ENCODE assay signal across 16 cellular contexts in genomic region chr4:99979872-99980271, GRCh38. TPM values are rescaled to one million over a fixed set of nuclear protein-coding genes. Genes with fewer than 3 reads are reported as not detected.
DNase-seq lines count a peak whose midpoint lies in the region; ATAC-seq and TF ChIP-seq lines count a peak whose summit lies in the region.
"Had no signal": no experiment of that assay in that cellular context is flagged by ENCODE, and none has a peak within 500 bp of the region (broad histone marks: within the 10 kb centered on the region; RNA-seq: fewer than 3 reads in every experiment).

No MANE protein-coding gene starts in this region.

- H3K4me2 ChIP-seq in GM23248 (ENCODE audit: unreplicated experiment) (no peak overlapping the region), SK-N-SH (no peak overlapping the region), skeletal muscle satellite cell (ENCODE audit: low read length) (peak overlapping the region; percentile 45)

- H3K27me3 ChIP-seq in GM23248 (replicated peaks; ENCODE audit: insufficient read depth) (no peaks in the 10 kb centered on the region), SK-N-SH (ENCODE audit: insufficient read depth) (no peaks in the 10 kb centered on the region), skeletal muscle satellite cell (ENCODE audit: control insufficient read depth, insufficient read depth, low read length) (no peaks in the 10 kb centered on the region)

- intact Hi-C loops in mucosa of descending colon (cut with DNase I, micrococcal nuclease): no loop called here

- H3K9me3 ChIP-seq in GM23248 (ENCODE audit: low read depth) (no peaks in the 10 kb centered on the region), SK-N-SH (peaks cover 4% of the 10 kb centered on the region; the same call in 1 of the 2 replicates), skeletal muscle satellite cell (replicated peaks; ENCODE audit: low read length) (no peaks in the 10 kb centered on the region), mucosa of descending colon (no peaks in the 10 kb centered on the region)
- H3K9me3 ChIP-seq: HAP-1 had no signal

- H3K9ac ChIP-seq in GM23248: no peak overlapping the region
- no peak overlapping the region for H3K9ac ChIP-seq in SK-N-SH
- no peak overlapping the region for H3K9ac ChIP-seq in skeletal muscle satellite cell (ENCODE audit: low read depth, low read length)

- in situ Hi-C loops in GM23248 (cut with MboI): no loop called here

- H3K36me3 ChIP-seq in GM23248 (ENCODE audit: low read depth) (no peaks in the 10 kb centered on the region), SK-N-SH (replicated peaks in 1 of 2; ENCODE audit: control insufficient read depth in 1 of 2, insufficient read depth in 2 of 2, low read length in 1 of 2) (no peaks in the 10 kb centered on the region), skeletal muscle satellite cell (ENCODE audit: insufficient read depth, low read length) (no peaks in the 10 kb centered on the region), mucosa of descending colon (ENCODE audit: low read depth) (no peaks in the 10 kb centered on the region)
- H3K36me3 ChIP-seq: HAP-1 had no signal

- H3K9me2 ChIP-seq in GM23248 (ENCODE audit: insufficient read depth): no peaks in the 10 kb centered on the region
- no peaks in the 10 kb centered on the region for H3K9me2 ChIP-seq in SK-N-SH

- H3K4me1 ChIP-seq in GM23248 (ENCODE audit: insufficient read depth) (peaks cover 10% of the 10 kb centered on the region), SK-N-SH (ENCODE audit: control insufficient read depth in 1 of 2, insufficient read depth in 2 of 2, low read depth in 1 of 2, low read length in 1 of 2) (peaks cover 0 to 4% of the 10 kb centered on the region in 2 experiments; a peak in 1 of 4 replicates), skeletal muscle satellite cell (ENCODE audit: control insufficient read depth, insufficient read depth, low read length) (peaks cover 10% of the 10 kb centered on the region), mucosa of descending colon (ENCODE audit: low read depth) (no peaks in the 10 kb centered on the region)
- H3K4me1 ChIP-seq: HAP-1 had no signal

- H4K20me1 ChIP-seq in GM23248 (ENCODE audit: insufficient read depth): no peaks in the 10 kb centered on the region
- no peaks in the 10 kb centered on the region for H4K20me1 ChIP-seq in SK-N-SH (ENCODE audit: insufficient read depth)

- no peak for TF ChIP-seq EP300 in SK-N-SH (IDR thresholded peaks at IDR 0.05; ENCODE audit: borderline replicate concordance in 1 of 2, low read depth in 1 of 2, low read length in 1 of 2)

- CTCF ChIA-PET in SK-N-SH (lab: Yijun Ruan, JAX): no interaction called here

- no peak overlapping the region for H3K27ac ChIP-seq in GM23248
- H3K27ac ChIP-seq in SK-N-SH (ENCODE audit: low read depth in 2 of 2, low read length in 1 of 2): peak overlapping the region in 1 of 2 experiments; percentile 53; a peak in 2 of 4 replicates

- H3F3A ChIP-seq in GM23248 (ENCODE audit: insufficient read depth) (peaks cover 19% of the 10 kb centered on the region), SK-N-SH (replicated peaks; ENCODE audit: insufficient read depth) (peaks cover 21% of the 10 kb centered on the region)

- POLR2A ChIA-PET in SK-N-SH (lab: Yijun Ruan, JAX): no interaction called here

- no peak overlapping the region for H2AFZ ChIP-seq in GM23248
- H2AFZ ChIP-seq in SK-N-SH (ENCODE audit: low read depth): no peak overlapping the region

- no peaks in the 10 kb centered on the region for H3K79me2 ChIP-seq in GM23248 (ENCODE audit: insufficient read depth)
- H3K79me2 ChIP-seq in SK-N-SH (ENCODE audit: insufficient read depth): no peaks in the 10 kb centered on the region

- peak; percentile 26 for DNase-seq in GM23248
- DNase-seq in SK-N-SH: no peak
- DNase-seq in fibroblast of mammary gland (ENCODE audit: low read depth): peak; percentile 15
- no peak for DNase-seq in NCI-H146 treated with DMSO at 0.1 percent for 48 hours (lab: John Stamatoyannopoulos, UW; ENCODE audit: unreplicated experiment)
- no peak for DNase-seq in SW480 (ENCODE audit: low spot score)
- DNase-seq in mucosa of descending colon: no peak
- DNase-seq: C1 segment of cervical spinal cord, DMS153, KG1, NCI-H1092, NCI-H1694 treated with DMSO at 0.1 percent for 48 hours, NCI-H446 treated with DMSO at 0.1 percent for 48 hours, NCI-H748 treated with DMSO at 0.1 percent for 48 hours, SHP77 had no signal

- no peak for TF ChIP-seq RAD21 in SK-N-SH (IDR thresholded peaks at IDR 0.05; ENCODE audit: low read length)

- TF ChIP-seq CTCF in SK-N-SH (IDR thresholded peaks at IDR 0.05) (no peak), fibroblast of mammary gland (conservative IDR thresholded peaks at IDR 0.05; ENCODE audit: control insufficient read depth, insufficient read depth, low read depth, low read length) (no peak), mucosa of descending colon (IDR thresholded peaks at IDR 0.05) (no peak)

- H3K4me3 ChIP-seq in GM23248 (no peak overlapping the region), SK-N-SH (ENCODE audit: low read depth in 2 of 2, low read length in 1 of 2) (no peak overlapping the region), fibroblast of mammary gland (ENCODE audit: control insufficient read depth, low read depth, low read length) (no peak overlapping the region), skeletal muscle satellite cell (ENCODE audit: low read length) (no peak overlapping the region), mucosa of descending colon (no peak overlapping the region)
- H3K4me3 ChIP-seq: HAP-1 had no signal

- ATAC-seq in mucosa of descending colon: no peak

TF ChIP-seq in SK-N-SH, 30 proteins besides CTCF, POLR2A, EP300 and RAD21 (continues in another document):
- TF ChIP-seq SMC3 (IDR thresholded peaks at IDR 0.05; ENCODE audit: low read depth, low read length): no peak
- peak; percentile 38 for TF ChIP-seq FOSL2 (IDR thresholded peaks at IDR 0.05; ENCODE audit: borderline replicate concordance, low read depth)
- no peak for TF ChIP-seq TCF12 (IDR thresholded peaks at IDR 0.05)
- no peak for TF ChIP-seq USF1 (IDR thresholded peaks at IDR 0.05; ENCODE audit: borderline replicate concordance, low read depth)
- no peak for TF ChIP-seq SIN3A (IDR thresholded peaks at IDR 0.05; ENCODE audit: borderline replicate concordance, low read depth, low read length)
- no peak for TF ChIP-seq TAF1 (IDR thresholded peaks at IDR 0.05; ENCODE audit: borderline replicate concordance, low read depth, low read length)
- no peak for TF ChIP-seq GATA2 (CRISPR knock-in tag; IDR thresholded peaks at IDR 0.05)
- no peak for TF ChIP-seq NRF1 (IDR thresholded peaks at IDR 0.05; ENCODE audit: low read depth, low read length)
- no peak for TF ChIP-seq MAX (IDR thresholded peaks at IDR 0.05; ENCODE audit: low read depth)
- no peak for TF ChIP-seq GABPA (IDR thresholded peaks at IDR 0.05; ENCODE audit: low read depth)
- TF ChIP-seq PBX3 (IDR thresholded peaks at IDR 0.05): no peak
- TF ChIP-seq ZBTB33 (IDR thresholded peaks at IDR 0.05; ENCODE audit: borderline replicate concordance, low read depth): no peak

RNA-seq across cellular contexts. Expression of gene H2AZ1, which starts 29.8 kb away (rescaled TPM):
- total RNA-seq in GM23248 (2014; rRNA removed; shearing (Covaris generic)): 189 and 327 TPM in 2 replicates
- polyA plus RNA-seq in GM23248 (2016; fragmentation: Nextera tagmentation; extraction: Ambion mirVana): 454 and 468 TPM in 2 replicates
- 353 and 408 TPM in 2 replicates for polyA plus RNA-seq in SK-N-SH (2012; rRNA removed)
- 433 and 475 TPM in 2 replicates for polyA plus RNA-seq in SK-N-SH (2012; cell fraction: cytosol; rRNA removed)
- 155 and 187 TPM in 2 replicates for polyA plus RNA-seq in SK-N-SH (2012; cell fraction: nucleus; rRNA removed)
- total RNA-seq in skeletal muscle satellite cell (2012; rRNA removed): 344 and 353 TPM in 2 replicates
- 100 to 1,000 TPM; 106 to 219 (median 216) TPM for total RNA-seq in mucosa of descending colon

RNA-seq across cellular contexts. Expression of gene DNAJB14, which starts 33.5 kb away (rescaled TPM):
- 30.4 and 43.8 TPM in 2 replicates for total RNA-seq in GM23248 (2014; rRNA removed; shearing (Covaris generic))
- polyA plus RNA-seq in GM23248 (2016; fragmentation: Nextera tagmentation; extraction: Ambion mirVana): 44.7 and 47.4 TPM in 2 replicates
- 18.0 and 23.8 TPM in 2 replicates for polyA plus RNA-seq in SK-N-SH (2012; rRNA removed)
- 12.2 and 24.7 TPM in 2 replicates for polyA plus RNA-seq in SK-N-SH (2012; cell fraction: cytosol; rRNA removed)
- 28.3 and 29.3 TPM in 2 replicates for polyA plus RNA-seq in SK-N-SH (2012; cell fraction: nucleus; rRNA removed)
- 20.1 and 28.4 TPM in 2 replicates for total RNA-seq in skeletal muscle satellite cell (2012; rRNA removed)
- 10 to 100 TPM; 49.4 to 55.3 (median 54.2) TPM for total RNA-seq in mucosa of descending colon

Comparison
In these comparisons a context has a peak if more than half of its experiments do, and no peak if none do; other contexts are left out.
1. DNase-seq: peak in GM23248 (single experiment) and fibroblast of mammary gland (single experiment); none in SK-N-SH (single experiment), NCI-H146 treated with DMSO at 0.1 percent for 48 hours (single experiment), SW480 (single experiment) and mucosa of descending colon (0 of 3).